1 cellular context compared by ENCODE assay signal in genomic region chr1:17442841-17443240, GRCh38.
TF ChIP-seq lines count a peak whose summit lies in the region.

No MANE protein-coding gene starts in this region.

TF ChIP-seq in HCT116, 20 proteins besides CTCF, POLR2A, EP300 and RAD21:
- TF ChIP-seq MAX (IDR thresholded peaks at IDR 0.05) (no peak), ZFX (IDR thresholded peaks at IDR 0.05) (no peak), CEBPB (IDR thresholded peaks at IDR 0.05; ENCODE audit: low read depth) (no peak), SIN3A (IDR thresholded peaks at IDR 0.05; ENCODE audit: low read depth) (no peak), FOSL1 (IDR thresholded peaks at IDR 0.05; ENCODE audit: low read depth) (no peak), JUND (IDR thresholded peaks at IDR 0.05) (no peak), EZH2 (IDR thresholded peaks at IDR 0.05) (no peak), YY1 (IDR thresholded peaks at IDR 0.05; ENCODE audit: extremely low read depth, insufficient replicate concordance, low read depth, low read length) (no peak), REST (IDR thresholded peaks at IDR 0.05; ENCODE audit: low read depth) (no peak), EGR1 (IDR thresholded peaks at IDR 0.05; ENCODE audit: low read depth) (no peak), POLR2AphosphoS5 (IDR thresholded peaks at IDR 0.05; ENCODE audit: low read depth, low read length) (no peak), TCF7L2 (IDR thresholded peaks at IDR 0.05; ENCODE audit: borderline replicate concordance, extremely low read depth, insufficient read depth, insufficient read length) (no peak), ATF3 (IDR thresholded peaks at IDR 0.05) (no peak), SP1 (IDR thresholded peaks at IDR 0.05; ENCODE audit: low read depth) (no peak), EZH2phosphoT487 (IDR thresholded peaks at IDR 0.05; ENCODE audit: borderline replicate concordance) (no peak), CBX3 (IDR thresholded peaks at IDR 0.05; ENCODE audit: low read depth) (no peak), SRF (IDR thresholded peaks at IDR 0.05; ENCODE audit: low read depth) (no peak), ELF1 (IDR thresholded peaks at IDR 0.05; ENCODE audit: borderline replicate concordance, low read depth) (no peak)
TF ChIP-seq in HCT116: peak in this region for 0.
